ENCODE assay signal across 8 cellular contexts in the genomic region with DNA sequence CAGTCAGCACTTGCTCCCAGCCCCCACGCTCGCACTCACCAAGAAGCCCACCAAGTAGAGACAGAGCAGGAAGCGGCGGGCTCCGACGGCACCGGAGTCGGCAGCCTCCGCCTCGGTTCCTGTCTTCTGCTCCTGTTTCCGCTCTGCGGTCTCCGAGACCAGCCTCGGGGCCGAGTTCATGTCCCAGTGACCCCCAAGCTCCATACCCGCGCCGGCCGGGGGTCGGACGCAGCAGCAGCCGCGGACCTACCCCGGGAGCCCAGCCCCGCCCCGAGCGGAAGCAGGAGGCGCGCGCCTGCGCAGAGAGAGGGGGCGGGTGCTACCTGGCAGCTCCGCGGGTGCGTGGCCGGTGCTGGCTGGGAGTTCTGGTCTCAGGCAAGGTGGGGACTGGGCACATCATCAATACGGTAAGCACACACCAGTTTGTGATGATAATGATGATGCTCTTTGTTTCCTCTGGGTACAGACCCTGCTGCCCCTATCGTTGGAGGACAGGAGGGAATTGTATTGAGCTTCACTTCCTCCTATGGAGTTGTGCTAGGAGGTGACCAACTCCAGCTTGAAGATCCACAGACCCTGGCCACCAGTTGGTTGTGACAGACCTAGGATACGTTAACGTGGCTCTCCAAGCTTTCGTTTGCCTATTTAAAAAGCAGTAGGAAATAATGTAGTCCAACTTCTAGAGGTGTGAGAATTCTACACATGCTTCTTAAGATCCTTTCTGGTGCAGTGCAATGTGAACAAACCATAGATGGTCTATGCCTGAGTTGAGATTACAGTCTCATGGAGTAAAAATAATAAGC. TPM values are rescaled to one million over a fixed set of nuclear protein-coding genes. Genes with fewer than 3 reads are reported as not detected.
DNase-seq lines count a peak whose midpoint lies in the region; ATAC-seq, FAIRE-seq and TF ChIP-seq lines count a peak whose summit lies in the region.

No MANE protein-coding gene starts in this region.

- H3K56ac ChIP-seq in H1 (replicated peaks; ENCODE audit: insufficient read length, low read depth, low read length) (no peak overlapping the region), mesendoderm (ENCODE audit: low read length) (peak overlapping the region; percentile 86)

- H2BK120ac ChIP-seq in H1 (replicated peaks; ENCODE audit: low read depth, low read length) (peak overlapping the region; percentile 5), mesendoderm (ENCODE audit: low read depth, low read length) (no peak overlapping the region)

- intact Hi-C loops in CD14-positive monocyte (cut with micrococcal nuclease): no loop called here

- no peak overlapping the region for H2AK5ac ChIP-seq in H1 (ENCODE audit: low read depth, low read length)
- H2AK5ac ChIP-seq in mesendoderm (ENCODE audit: low read length): no peak overlapping the region

- peak overlapping the region; percentile 98 for H3K4me3 Mint-ChIP-seq in CD14-positive monocyte

- H2BK12ac ChIP-seq in H1 (ENCODE audit: low read depth, low read length): peak overlapping the region; percentile 98; the same call in 1 of the 2 replicates

- H4K8ac ChIP-seq in H1 (ENCODE audit: extremely low read depth, insufficient read depth, low read length) (peak overlapping the region; percentile 89), mesendoderm (ENCODE audit: low read depth, low read length) (peak overlapping the region; percentile 82)

- H3K4me3 ChIP-seq in H1 (ENCODE audit: extremely low read depth in 1 of 4, insufficient read depth in 2 of 4, low read depth in 3 of 4, low read length in 4 of 4): peak overlapping the region; percentile 83 to 98 (median 96)
- H3K4me3 ChIP-seq in mesendoderm (ENCODE audit: low read length): peak overlapping the region; percentile 56

- peak overlapping the region; percentile 58 to 67 (median 64) for H3K9ac ChIP-seq in H1 (replicated peaks in 1 of 4; ENCODE audit: extremely low read depth in 1 of 4, low read depth in 3 of 4, low read length in 3 of 4)
- H3K9ac ChIP-seq in mesendoderm (ENCODE audit: low read length): peak overlapping the region; percentile 78

- H3K18ac ChIP-seq in H1 (ENCODE audit: extremely low read depth, low read length) (peak overlapping the region; percentile 72), mesendoderm (ENCODE audit: low read length) (peak overlapping the region; percentile 77)

- peak overlapping the region; percentile 55; the same call in 1 of the 2 replicates for H2BK15ac ChIP-seq in H1 (ENCODE audit: low read length)
- no peak overlapping the region for H2BK15ac ChIP-seq in mesendoderm (replicated peaks; ENCODE audit: low read depth)

- peaks cover 25% of the 10 kb centered on the region for H3K4me1 Mint-ChIP-seq in CD14-positive monocyte

- POLR2A ChIA-PET in H1 (lab: Charles Lee; ENCODE audit: partially characterized antibody): interaction anchor here (0.8 to 1.5 kb wide), 5 partner anchors 11 to 59 kb away, joined by 3 read pairs; no protein-coding TSS in a partner anchor

- peak overlapping the region; percentile 29 for H4K91ac ChIP-seq in H1 (replicated peaks; ENCODE audit: insufficient read length, low read length)

- CTCF ChIA-PET in H1 (lab: Charles Lee; ENCODE audit: partially characterized antibody): interaction anchor here (0.6 to 2.9 kb wide), 8 partner anchors 11 to 503 kb away, joined by 3 to 30 read pairs (median 3); no protein-coding TSS in a partner anchor

- H3K4me2 ChIP-seq in H1 (ENCODE audit: insufficient read depth in 1 of 2, low read depth in 2 of 2, low read length in 2 of 2) (peak overlapping the region; percentile 82 to 84), mesendoderm (ENCODE audit: low read length) (peak overlapping the region; percentile 36)

- no peaks in the 10 kb centered on the region for H3K9me3 ChIP-seq in H1 (ENCODE audit: insufficient read depth in 2 of 2, low read depth in 1 of 2, low read length in 1 of 2)

- no peaks in the 10 kb centered on the region for H3K9me3 Mint-ChIP-seq in CD14-positive monocyte

- H3K36me3 ChIP-seq in H1 (ENCODE audit: control insufficient read depth in 2 of 4, insufficient read depth in 4 of 4, low read length in 3 of 4) (peaks cover 0 to 2% (median under 1%) of the 10 kb centered on the region in 4 experiments; a peak in 4 of 8 replicates), mesendoderm (ENCODE audit: control insufficient read depth, insufficient read depth, low read length) (no peaks in the 10 kb centered on the region)

- WGBS in H1 (ENCODE audit: extremely low coverage in 1 of 2, insufficient coverage in 1 of 2, insufficient read length in 1 of 2, insufficient replicate concordance in 2 of 2, low coverage in 1 of 2, low lambda C conversion rate in 2 of 2, missing lambda C conversion rate in 1 of 2), 2 experiments: 1% methylated on average over 26 of the region's 41 CpGs; no CpG with 5 or more reads in 1 of the 2 experiments
- no CpG with 5 or more reads among the region's 41 CpGs for WGBS in mesendoderm (ENCODE audit: extremely low coverage, insufficient coverage, low lambda C conversion rate)

- peaks cover 0 to 5% (median 1%) of the 10 kb centered on the region in 3 donors for H3K27me3 Mint-ChIP-seq in CD14-positive monocyte (ENCODE audit: low read depth in 3 of 3)

- TF ChIP-seq RAD21 in H1 (IDR thresholded peaks at IDR 0.05 in 1 of 2, conservative IDR thresholded peaks at IDR 0.05 in 1 of 2; ENCODE audit: low read depth in 2 of 2, low read length in 2 of 2): no peak

- H4K20me1 ChIP-seq in H1 (replicated peaks in 1 of 2; ENCODE audit: control insufficient read depth in 1 of 2, insufficient read depth in 2 of 2, low read length in 2 of 2): no peaks in the 10 kb centered on the region

- H3K4ac ChIP-seq in H1 (replicated peaks; ENCODE audit: insufficient read length, low read depth, low read length) (no peak overlapping the region), mesendoderm (ENCODE audit: low read depth, low read length) (peak overlapping the region; percentile 17)

- H3K23ac ChIP-seq in H1 (ENCODE audit: insufficient read length) (no peak overlapping the region), mesendoderm (ENCODE audit: low read length) (no peak overlapping the region)

- no peak for TF ChIP-seq EP300 in H1 (IDR thresholded peaks at IDR 0.05; ENCODE audit: borderline replicate concordance in 1 of 2, low read depth in 2 of 2, low read length in 2 of 2)

- no peak overlapping the region for H2BK20ac ChIP-seq in H1 (ENCODE audit: low read length)

- peaks cover 4 to 5% of the 10 kb centered on the region in 2 donors for H3K36me3 Mint-ChIP-seq in CD14-positive monocyte

- H2AFZ ChIP-seq in H1 (ENCODE audit: low read length): peak overlapping the region; percentile 100

- H3K4me1 ChIP-seq in H1 (replicated peaks in 1 of 4; ENCODE audit: control insufficient read depth in 3 of 4, insufficient read depth in 4 of 4, low read length in 3 of 4) (peaks cover 0 to 9% (median 1%) of the 10 kb centered on the region in 4 experiments; a peak in 4 of 7 replicates), mesendoderm (ENCODE audit: control insufficient read depth, low read depth, low read length) (peaks cover 3% of the 10 kb centered on the region)

- no peak for FAIRE-seq in H1 (lab: Jason Lieb, UNC)

- H3K79me1 ChIP-seq in H1 (ENCODE audit: low read depth, low read length) (peaks cover 6% of the 10 kb centered on the region), mesendoderm (ENCODE audit: low read length) (peaks cover 8% of the 10 kb centered on the region)

- H3K27ac ChIP-seq in H1 (ENCODE audit: low read depth, low read length) (peak overlapping the region; percentile 53; the same call in 1 of the 2 replicates), mesendoderm (ENCODE audit: low read depth, low read length) (no peak overlapping the region)

- peaks cover 14% of the 10 kb centered on the region for H3K23me2 ChIP-seq in H1 (ENCODE audit: low read depth, low read length)

- TF ChIP-seq POLR2A in GM19099 (IDR thresholded peaks at IDR 0.05; ENCODE audit: extremely low read depth, insufficient read length, low read depth): peak; percentile 90
- TF ChIP-seq POLR2A in H1 (IDR thresholded peaks at IDR 0.05; ENCODE audit: control extremely low read depth in 1 of 2, low read depth in 2 of 2, low read length in 2 of 2): peak in 1 of 2 experiments; percentile 62; a peak in 2 of 3 replicates

- no peak for TF ChIP-seq CTCF in CD14-positive monocyte (IDR thresholded peaks at IDR 0.05)
- TF ChIP-seq CTCF in H1 (IDR thresholded peaks at IDR 0.05; ENCODE audit: control extremely low read depth in 1 of 3, insufficient read depth in 1 of 3, low read depth in 1 of 3, low read length in 3 of 3): no peak

- DNase-seq in CD14-positive monocyte (ENCODE audit: low spot score): peak; percentile 67
- DNase-seq in NCI-H748 (lab: John Stamatoyannopoulos, UW; ENCODE audit: unreplicated experiment): peak; percentile 82
- peak; percentile 57 to 82 for DNase-seq in activated CD8-positive, alpha-beta memory T cell treated with anti-CD3 and anti-CD28 coated beads for 1 hour (ENCODE audit: extremely low read depth in 1 of 2, low read depth in 1 of 2)
- DNase-seq in H1 (ENCODE audit: low read depth in 1 of 2, low spot score in 2 of 2): peak; percentile 57 to 91
- peak; percentile 83 for DNase-seq in mesendoderm
- peak; percentile 73 for DNase-seq in stimulated activated CD8-positive, alpha-beta memory T cell treated with anti-CD3 and anti-CD28 coated beads, Interleukin-15, amount 100 ng/mL, for 1 hour (ENCODE audit: low read depth)

- H4K5ac ChIP-seq in H1 (ENCODE audit: insufficient read length, low read depth, low read length): peak overlapping the region; percentile 75
- H4K5ac ChIP-seq in mesendoderm (ENCODE audit: low read length): no peak overlapping the region

- H3K27ac Mint-ChIP-seq in CD14-positive monocyte: peak overlapping the region in 5 of 7 donors; percentile 74 to 92 (median 87)

- H3K14ac ChIP-seq in H1 (ENCODE audit: insufficient read length): no peak overlapping the region

- peak; percentile 94 for ATAC-seq in HG03342 (IDR thresholded peaks at IDR 0.05; ENCODE audit: unreplicated experiment)

- H2BK5ac ChIP-seq in H1 (ENCODE audit: low read depth, low read length) (peak overlapping the region; percentile 55; the same call in 1 of the 2 replicates), mesendoderm (ENCODE audit: low read length) (no peak overlapping the region)

- H3K79me2 ChIP-seq in H1 (ENCODE audit: control insufficient read depth in 1 of 2, insufficient read depth in 2 of 2, low read length in 2 of 2) (peaks cover 8 to 42% of the 10 kb centered on the region in 2 experiments), mesendoderm (ENCODE audit: control insufficient read depth, insufficient read depth, low read length) (peaks cover 14% of the 10 kb centered on the region)

- H3K27me3 ChIP-seq in H1 (replicated peaks in 1 of 4; ENCODE audit: control insufficient read depth in 3 of 4, extremely low read depth in 1 of 4, insufficient read depth in 3 of 4, low read length in 3 of 4): no peaks in the 10 kb centered on the region
- no peaks in the 10 kb centered on the region for H3K27me3 ChIP-seq in mesendoderm (ENCODE audit: insufficient read depth, low read length, poor library complexity)

RNA-seq across cellular contexts. Expression of gene TMEM182, which starts 25.0 kb away (rescaled TPM):
- under 1 TPM; 0.24 to 0.69 TPM for polyA plus RNA-seq in CD14-positive monocyte
- total RNA-seq in H1 (2021; fragmentation: NEBNext Ultra II Directional; extraction: Animal tissue kit (Norgen Biotek cat#: 25700)): 3.1 and 4.3 TPM in 2 replicates
- 1.8 and 3.1 TPM in 2 replicates for polyA plus RNA-seq in H1 (2011; rRNA removed)
- 2.0 TPM for polyA plus RNA-seq in H1 (2011; cell fraction: cytosol; rRNA removed)
- polyA plus RNA-seq in H1 (2011; cell fraction: nucleus; rRNA removed): 2.5 TPM
- 3.8 to 5.6 TPM (median 4.5 TPM) in 4 replicates for polyA plus RNA-seq in H1 (2012, experiment 1 of 2)
- 0.67 TPM for polyA plus RNA-seq in H1 (2012, experiment 2 of 2)
- 2.8 TPM for polyA plus RNA-seq in H1 (2013, experiment 1 of 2)
- polyA plus RNA-seq in H1 (2013, experiment 2 of 2): 2.7 TPM
- 3.7 and 6.0 TPM in 2 replicates for polyA minus RNA-seq in H1 (2011; rRNA and poly(A)+ RNA removed)
- 2.7 TPM for polyA minus RNA-seq in H1 (2011; cell fraction: cytosol; rRNA and poly(A)+ RNA removed)
- polyA minus RNA-seq in H1 (2011; cell fraction: nucleus; rRNA and poly(A)+ RNA removed): 16.3 TPM
- 3.7 TPM for polyA plus RNA-seq in mesendoderm (2013, experiment 1 of 2)
- 3.8 TPM for polyA plus RNA-seq in mesendoderm (2013, experiment 2 of 2)
